In the genomic region with DNA sequence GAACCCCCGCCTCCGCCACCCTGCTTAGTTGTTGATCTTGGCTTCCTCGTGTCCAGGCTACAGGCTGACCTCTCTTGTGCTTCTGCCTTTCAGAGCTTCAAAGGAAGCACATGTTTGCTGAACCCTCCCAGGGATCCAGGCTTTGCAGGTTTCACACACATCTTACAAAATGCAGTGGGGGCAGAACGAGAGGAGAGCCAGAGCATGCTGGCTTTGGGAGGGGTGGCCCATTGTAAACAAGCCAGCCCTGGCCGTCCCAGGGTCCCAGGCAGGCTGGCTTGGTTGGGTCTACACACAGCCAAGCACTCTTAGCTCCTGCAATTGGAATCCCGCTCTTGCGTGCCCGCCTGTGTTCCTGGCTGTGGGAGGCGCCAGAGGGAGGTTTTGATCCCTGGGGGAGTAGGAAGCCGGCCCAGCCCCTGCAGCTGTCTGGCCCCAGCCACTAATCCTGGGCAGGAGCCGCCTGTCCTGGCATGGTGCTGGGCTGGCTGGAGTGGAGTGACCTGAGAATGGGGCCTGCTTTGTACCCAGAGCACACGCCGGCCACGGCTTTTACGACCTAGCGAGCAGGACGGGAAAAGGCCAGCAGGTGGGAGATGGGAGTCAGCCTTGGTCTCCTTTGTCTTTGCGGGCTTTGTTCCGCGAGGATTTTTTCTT, we compare ENCODE assay signal across 10 cellular contexts. TPM values are rescaled to one million over a fixed set of nuclear protein-coding genes. Genes with fewer than 3 reads are reported as not detected.
DNase-seq lines count a peak whose midpoint lies in the region; ATAC-seq and TF ChIP-seq lines count a peak whose summit lies in the region.
"Had no signal": no experiment of that assay in that cellular context is flagged by ENCODE, and none has a peak within 500 bp of the region (broad histone marks: within the 10 kb centered on the region; RNA-seq: fewer than 3 reads in every experiment).

No MANE protein-coding gene starts in this region.

- H3K79me2 ChIP-seq in GM23338 (replicated peaks; ENCODE audit: insufficient read depth) (peaks cover 93% of the 10 kb centered on the region), trophoblast cell (ENCODE audit: control insufficient read depth, insufficient read depth, low read length, poor library complexity) (peaks cover 17% of the 10 kb centered on the region)

- H3K23ac ChIP-seq in trophoblast cell (ENCODE audit: low read length) = no peak overlapping the region

- peak; percentile 47 to 62; a peak in 3 of 4 replicates for TF ChIP-seq CTCF in GM23338 (conservative IDR thresholded peaks at IDR 0.05; ENCODE audit: low read depth in 2 of 2)

- DNase-seq in GM23338 (ENCODE audit: low spot score) = peak; percentile 83
- peak; percentile 97 for DNase-seq in SJCRH30
- peak; percentile 68 for DNase-seq in left cardiac atrium
- DNase-seq in trophoblast cell = no peak
- no peak for DNase-seq in NK-92 treated with Interleukin-12 subunit alpha and Interleukin-12 subunit beta, amount 100 ng/mL, for 24 hours (lab: John Stamatoyannopoulos, UW)
- no peak for DNase-seq in activated effector memory CD4-positive, alpha-beta T cell treated with anti-CD3 and anti-CD28 coated beads, Interleukin-2, amount 50 U/mL, for 16 hours
- DNase-seq: naive thymus-derived CD4-positive, alpha-beta T cell; stimulated activated naive B cell treated with anti-CD40 and anti-IgM and Interleukin-4, amounts not matched to agents 10 μg/mL and 1 μg/mL and 100 μg/mL, for 72 hours had no signal

- H2BK120ac ChIP-seq in trophoblast cell (ENCODE audit: insufficient read depth, low read length, poor library complexity) = no peak overlapping the region

- ATAC-seq in GM23338 = peak; percentile 91
- ATAC-seq in left cardiac atrium = peak; percentile 80 to 85
- no peak for ATAC-seq in HG03095 (IDR thresholded peaks at IDR 0.05; ENCODE audit: unreplicated experiment)
- no peak for ATAC-seq in HG02970 (IDR thresholded peaks at IDR 0.05; ENCODE audit: low FRiP score, unreplicated experiment)
- ATAC-seq: naive thymus-derived CD4-positive, alpha-beta T cell; stimulated activated naive B cell treated with anti-CD40 and anti-IgM and Interleukin-4, amounts not matched to agents 10 μg/mL and 1 μg/mL and 100 μg/mL, for 72 hours had no signal

- no peak overlapping the region for H3K9ac ChIP-seq in trophoblast cell (ENCODE audit: low read length)

- no peak overlapping the region for H3K18ac ChIP-seq in trophoblast cell (ENCODE audit: low read length)

- no peak overlapping the region for H3K4me3 ChIP-seq in GM23338
- H3K4me3 ChIP-seq in SJCRH30 = 0 out of 2 replicates have a peak overlapping the region, but pooled peaks have one; percentile 6
- H3K4me3 ChIP-seq in trophoblast cell (ENCODE audit: low read depth, low read length) = no peak overlapping the region

- no peaks in the 10 kb centered on the region; the same call in 2 of the 3 replicates for H3K9me3 Mint-ChIP-seq in GM23338
- H3K9me3 Mint-ChIP-seq: stimulated activated naive B cell treated with anti-CD40 and anti-IgM and Interleukin-4, amounts not matched to agents 10 μg/mL and 1 μg/mL and 100 μg/mL, for 72 hours had no signal

- H3K79me1 ChIP-seq in trophoblast cell (ENCODE audit: low read length) = peaks cover 6% of the 10 kb centered on the region

- H3K27me3 Mint-ChIP-seq in GM23338 (ENCODE audit: insufficient read depth, low read depth, poor library complexity) = peaks cover 6% of the 10 kb centered on the region
- H3K27me3 Mint-ChIP-seq: stimulated activated naive B cell treated with anti-CD40 and anti-IgM and Interleukin-4, amounts not matched to agents 10 μg/mL and 1 μg/mL and 100 μg/mL, for 72 hours had no signal

- H4K8ac ChIP-seq in trophoblast cell (ENCODE audit: low read depth, low read length) = no peak overlapping the region

- no peaks in the 10 kb centered on the region for H3K9me2 ChIP-seq in GM23338 (ENCODE audit: insufficient read depth)

- H3K27me3 ChIP-seq in GM23338 (ENCODE audit: insufficient read depth) (no peaks in the 10 kb centered on the region), SJCRH30 (no peaks in the 10 kb centered on the region), trophoblast cell (ENCODE audit: insufficient read depth, low read length) (no peaks in the 10 kb centered on the region)

- peaks cover 10% of the 10 kb centered on the region; the same call in 1 of the 2 replicates for H4K20me1 ChIP-seq in GM23338 (replicated peaks; ENCODE audit: insufficient read depth)

- WGBS in trophoblast cell (ENCODE audit: extremely low coverage, insufficient coverage, insufficient read length) = no CpG with 5 or more reads among the region's 20 CpGs

- H3K36me3 ChIP-seq in GM23338 (ENCODE audit: insufficient read depth) = no peaks in the 10 kb centered on the region
- no peaks in the 10 kb centered on the region for H3K36me3 ChIP-seq in SJCRH30
- peaks cover 2 to 9% of the 10 kb centered on the region in 2 experiments for H3K36me3 ChIP-seq in trophoblast cell (ENCODE audit: control insufficient read depth in 1 of 2, insufficient read depth in 2 of 2, low read length in 2 of 2)

- H3K4me1 Mint-ChIP-seq in GM23338 = peaks cover 56% of the 10 kb centered on the region
- H3K4me1 Mint-ChIP-seq: naive thymus-derived CD4-positive, alpha-beta T cell had no signal

- no peak overlapping the region for H2BK5ac ChIP-seq in trophoblast cell (ENCODE audit: low read depth, low read length, poor library complexity)

- no peak overlapping the region for H4K12ac ChIP-seq in trophoblast cell (ENCODE audit: low read depth, low read length)

- H3K4ac ChIP-seq in trophoblast cell (ENCODE audit: low read depth, low read length) = no peak overlapping the region

- H3K27ac ChIP-seq in GM23338 (ENCODE audit: low read depth) (peak overlapping the region; percentile 94), SJCRH30 (peak overlapping the region; percentile 85), trophoblast cell (ENCODE audit: low read depth, low read length) (peak overlapping the region; percentile 4)

- H3K4me2 ChIP-seq in GM23338 (peak overlapping the region; percentile 34; the same call in 1 of the 2 replicates), trophoblast cell (ENCODE audit: low read length) (no peak overlapping the region)

- peaks cover 19% of the 10 kb centered on the region for H3K36me3 Mint-ChIP-seq in GM23338 (ENCODE audit: low read depth)
- H3K36me3 Mint-ChIP-seq: naive thymus-derived CD4-positive, alpha-beta T cell had no signal

- peak overlapping the region; percentile 83 for H3K27ac Mint-ChIP-seq in GM23338
- H3K27ac Mint-ChIP-seq: naive thymus-derived CD4-positive, alpha-beta T cell; stimulated activated naive B cell treated with anti-CD40 and anti-IgM and Interleukin-4, amounts not matched to agents 10 μg/mL and 1 μg/mL and 100 μg/mL, for 72 hours had no signal

- no peak overlapping the region for H2BK12ac ChIP-seq in trophoblast cell (ENCODE audit: low read length)

- 0 out of 3 replicates have a peak overlapping the region, but pooled peaks have one; percentile 24 for H3K4me3 Mint-ChIP-seq in GM23338
- H3K4me3 Mint-ChIP-seq: naive thymus-derived CD4-positive, alpha-beta T cell; stimulated activated naive B cell treated with anti-CD40 and anti-IgM and Interleukin-4, amounts not matched to agents 10 μg/mL and 1 μg/mL and 100 μg/mL, for 72 hours had no signal

- H3K9me3 ChIP-seq in SJCRH30 (replicated peaks) = no peaks in the 10 kb centered on the region
- H3K9me3 ChIP-seq in trophoblast cell (ENCODE audit: insufficient read depth, low read depth, low read length) = no peaks in the 10 kb centered on the region

- no peak overlapping the region for H4K91ac ChIP-seq in trophoblast cell (ENCODE audit: low read depth, low read length)

- no peak overlapping the region for H2AK5ac ChIP-seq in trophoblast cell (ENCODE audit: low read length)

- H3F3A ChIP-seq in GM23338 (replicated peaks; ENCODE audit: low read depth) = 0 out of 2 replicates have a peak, but pooled peaks cover 3% of the 10 kb centered on the region

- intact Hi-C loops in left cardiac atrium (cut with DNase I) = loop anchor here in 1 of 2 donors (5.0 kb wide), 1 partner anchor 102 kb away; no protein-coding TSS in a partner anchor

- peaks cover 22% of the 10 kb centered on the region for H3K4me1 ChIP-seq in GM23338 (ENCODE audit: insufficient read depth)
- H3K4me1 ChIP-seq in SJCRH30 = peaks cover 54% of the 10 kb centered on the region
- peaks cover 32 to 45% of the 10 kb centered on the region in 2 experiments for H3K4me1 ChIP-seq in trophoblast cell (ENCODE audit: control insufficient read depth in 1 of 2, insufficient read depth in 2 of 2, low read length in 2 of 2)

- H2AFZ ChIP-seq in GM23338 (no peak overlapping the region), trophoblast cell (ENCODE audit: insufficient read depth, low read length, poor library complexity) (no peak overlapping the region)

- no peak overlapping the region for H3K14ac ChIP-seq in trophoblast cell (ENCODE audit: low read length)

TF ChIP-seq in GM23338, 12 proteins besides CTCF, POLR2A, EP300 and RAD21 (continues in another document):
- TF ChIP-seq CREB1 (CRISPR knock-in tag; IDR thresholded peaks at IDR 0.05; ENCODE audit: low read depth) = no peak

RNA-seq across cellular contexts. Expression of a gene that starts 53.9 kb away (rescaled TPM):
- total RNA-seq in GM23338 (2014; rRNA removed; shearing (Covaris generic)) = 50.9 and 57.6 TPM in 2 replicates
- 15.1 and 15.6 TPM in 2 replicates for polyA plus RNA-seq in GM23338 (2016; fragmentation: Nextera tagmentation; extraction: Ambion mirVana)
- 32.9 and 35.5 TPM in 2 replicates for total RNA-seq in SJCRH30 (2014; rRNA removed; shearing (Covaris generic))
- total RNA-seq in left cardiac atrium = 10 to 100 TPM; 15.1 to 27.0 TPM
- polyA plus RNA-seq in trophoblast cell (2013) = 35.4 and 36.3 TPM in 2 replicates
- polyA plus RNA-seq: naive thymus-derived CD4-positive, alpha-beta T cell had no signal

Comparison
In these comparisons a context has a peak if more than half of its experiments do, and no peak if none do; other contexts are left out.
1. ATAC-seq: peak in GM23338 (single experiment) and left cardiac atrium (2 of 2); none in HG03095 (single experiment) and HG02970 (single experiment).
2. DNase-seq: peak in GM23338 (single experiment), SJCRH30 (2 of 2) and left cardiac atrium (single experiment); none in trophoblast cell (0 of 2), NK-92 treated with Interleukin-12 subunit alpha and Interleukin-12 subunit beta, amount 100 ng/mL, for 24 hours (single experiment) and activated effector memory CD4-positive, alpha-beta T cell treated with anti-CD3 and anti-CD28 coated beads, Interleukin-2, amount 50 U/mL, for 16 hours (single experiment).
3. H3K27ac ChIP-seq: peak in every context shown above with its lines; median percentile 94 in GM23338; 85 in SJCRH30; 4 in trophoblast cell.